Comparison of ENCODE assay signal across 7 cellular contexts in genomic region chr7:13947535-13947934, GRCh38.
"Had no signal": no experiment of that assay in that cellular context is flagged by ENCODE, and none has a peak within 500 bp of the region (broad histone marks: within the 10 kb centered on the region; RNA-seq: fewer than 3 reads in every experiment).

No MANE protein-coding gene starts in this region.

- H2AFZ ChIP-seq: GM23338 had no signal

- H3K4me3 Mint-ChIP-seq: GM23338, H9 had no signal

- H3K4me3 ChIP-seq: GM23338 had no signal

- FAIRE-seq: H1, HTR-8/SVneo had no signal

- H3K9me3 Mint-ChIP-seq: GM23338, H9 had no signal

- ATAC-seq: GM23338 had no signal

- H3K4me2 ChIP-seq: GM23338 had no signal

- DNase-seq: H9, HCEC 1CT, IMR-90, KBM-7 had no signal

- H3K27ac Mint-ChIP-seq: GM23338 had no signal
